ENCODE assay signal across 8 cellular contexts in the genomic region with DNA sequence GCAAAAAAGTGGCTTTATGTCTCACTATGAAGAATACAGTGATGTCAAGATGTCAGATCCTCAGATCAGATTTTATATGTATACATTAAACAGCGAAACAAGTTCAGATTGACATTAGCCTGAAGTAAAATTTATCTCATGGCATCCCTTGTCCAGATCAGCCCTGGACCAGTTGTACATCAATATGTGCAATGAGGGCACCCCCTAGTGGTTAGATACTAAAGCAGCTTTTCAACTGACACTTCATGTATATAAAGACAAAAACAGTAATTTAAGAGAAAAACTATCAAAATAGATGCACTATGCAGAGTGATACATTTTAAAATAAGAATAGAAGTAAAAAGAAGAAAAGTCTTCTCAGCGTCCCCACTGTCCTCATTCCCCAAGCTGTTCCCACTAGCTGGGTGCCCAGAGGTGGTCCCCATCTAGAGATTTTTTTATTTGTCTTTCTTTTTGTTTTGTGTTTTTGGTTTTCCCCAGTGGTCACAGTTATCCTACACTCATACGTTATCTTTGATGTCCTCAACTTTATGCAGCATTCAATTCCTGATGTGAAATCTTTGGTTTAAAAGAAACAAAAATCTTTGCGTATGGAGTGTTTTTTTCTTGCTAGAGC.
DNase-seq lines count a peak whose midpoint lies in the region; ATAC-seq and TF ChIP-seq lines count a peak whose summit lies in the region.
"Had no signal": no experiment of that assay in that cellular context is flagged by ENCODE, and none has a peak within 500 bp of the region (broad histone marks: within the 10 kb centered on the region; RNA-seq: fewer than 3 reads in every experiment).

No MANE protein-coding gene starts in this region.

- H3K9ac ChIP-seq in KMS-11: no peak overlapping the region

- no peaks in the 10 kb centered on the region for H3K79me2 ChIP-seq in KMS-11 (ENCODE audit: insufficient read depth, low read depth)

- H3K27ac Mint-ChIP-seq in nephron: peak overlapping the region in 2 of 3 experiments; percentile 12
- H3K27ac Mint-ChIP-seq: activated naive CD8-positive, alpha-beta T cell treated with anti-CD3 and anti-CD28 coated beads, Interleukin-2, amount 10 ng/mL, durations not matched to agents 7 days and 5 days had no signal

- H3K4me2 ChIP-seq in KMS-11: no peak overlapping the region

- no peaks in the 10 kb centered on the region for H4K20me1 ChIP-seq in KMS-11 (ENCODE audit: insufficient read depth)

- DNase-seq in GM04503 (ENCODE audit: low read depth): peak; percentile 1
- DNase-seq in Peyer's patch: peak in 1 of 3 donors; percentile 49
- DNase-seq in epidermal melanocyte (ENCODE audit: insufficient read length, low spot score): peak; percentile 38
- no peak for DNase-seq in activated gamma-delta T cell treated with Interleukin-2 at 50 U/mL for 16 hours
- DNase-seq: activated naive CD8-positive, alpha-beta T cell treated with anti-CD3 and anti-CD28 coated beads, Interleukin-2, amount 10 ng/mL, durations not matched to agents 7 days and 5 days had no signal

- peak; percentile 92 for ATAC-seq in GM21390 (IDR thresholded peaks at IDR 0.05; ENCODE audit: unreplicated experiment)

- no peaks in the 10 kb centered on the region for H3K4me1 Mint-ChIP-seq in nephron
- H3K4me1 Mint-ChIP-seq: activated naive CD8-positive, alpha-beta T cell treated with anti-CD3 and anti-CD28 coated beads, Interleukin-2, amount 10 ng/mL, durations not matched to agents 7 days and 5 days had no signal

- TF ChIP-seq CTCF in KMS-11 (conservative IDR thresholded peaks at IDR 0.05; ENCODE audit: low read depth, low read length): peak; percentile 81
- TF ChIP-seq CTCF in Peyer's patch (IDR thresholded peaks at IDR 0.05): peak in 5 of 6 experiments; percentile 45 to 72 (median 64)
- peak; percentile 83 to 94 (median 91) for TF ChIP-seq CTCF in nephron (IDR thresholded peaks at IDR 0.05; ENCODE audit: unreplicated experiment in 3 of 3)

- H3K9me3 ChIP-seq in Peyer's patch: no peaks in the 10 kb centered on the region

- no peaks in the 10 kb centered on the region for H3K36me3 ChIP-seq in KMS-11 (ENCODE audit: insufficient read depth)
- no peaks in the 10 kb centered on the region for H3K36me3 ChIP-seq in Peyer's patch

- H3K27me3 ChIP-seq in KMS-11 (ENCODE audit: insufficient read depth, low read depth) (no peaks in the 10 kb centered on the region), Peyer's patch (no peaks in the 10 kb centered on the region)

- no peak overlapping the region for H3K4me3 Mint-ChIP-seq in nephron
- H3K4me3 Mint-ChIP-seq: activated naive CD8-positive, alpha-beta T cell treated with anti-CD3 and anti-CD28 coated beads, Interleukin-2, amount 10 ng/mL, durations not matched to agents 7 days and 5 days had no signal

- no peak for TF ChIP-seq POLR2A in Peyer's patch (IDR thresholded peaks at IDR 0.05)

- H3K4me3 ChIP-seq in KMS-11 (IDR thresholded peaks at IDR 0.05; ENCODE audit: insufficient read depth, low read depth, low read length) (no peak overlapping the region), Peyer's patch (no peak overlapping the region)

- no peaks in the 10 kb centered on the region for H3K27me3 Mint-ChIP-seq in nephron (ENCODE audit: low read depth)
- H3K27me3 Mint-ChIP-seq: activated naive CD8-positive, alpha-beta T cell treated with anti-CD3 and anti-CD28 coated beads, Interleukin-2, amount 10 ng/mL, durations not matched to agents 7 days and 5 days had no signal

- H3K36me3 Mint-ChIP-seq in nephron (ENCODE audit: low read depth): no peaks in the 10 kb centered on the region
- H3K36me3 Mint-ChIP-seq: activated naive CD8-positive, alpha-beta T cell treated with anti-CD3 and anti-CD28 coated beads, Interleukin-2, amount 10 ng/mL, durations not matched to agents 7 days and 5 days had no signal

- H2AFZ ChIP-seq in KMS-11 (ENCODE audit: low read depth): no peak overlapping the region

- H3K4me1 ChIP-seq in KMS-11 (ENCODE audit: low read depth, poor library complexity, severe bottlenecking): no peaks in the 10 kb centered on the region
- no peaks in the 10 kb centered on the region for H3K4me1 ChIP-seq in Peyer's patch

- peaks cover 4% of the 10 kb centered on the region for H3K9me3 Mint-ChIP-seq in nephron

- no peak overlapping the region for H3K27ac ChIP-seq in KMS-11
- no peak overlapping the region for H3K27ac ChIP-seq in Peyer's patch
